In genomic region chr2:119225084-119225864, GRCh38 we compare ENCODE assay signal across 14 cellular contexts. TPM values are rescaled to one million over a fixed set of nuclear protein-coding genes. Genes with fewer than 3 reads are reported as not detected.
A peak's percentile ranks its signal among the peaks of the same experiment; 100 is the strongest.
DNase-seq lines count a peak whose midpoint lies in the region; ATAC-seq and TF ChIP-seq lines count a peak whose summit lies in the region.
"Had no signal": no experiment of that assay in that cellular context is flagged by ENCODE, and none has a peak within 500 bp of the region (broad histone marks: within the 10 kb centered on the region; RNA-seq: fewer than 3 reads in every experiment).

No MANE protein-coding gene starts in this region.

- no peaks in the 10 kb centered on the region for H3K9me3 ChIP-seq in ascending aorta

- ATAC-seq in natural killer cell (no peak), GM18867 (IDR thresholded peaks at IDR 0.05; ENCODE audit: unreplicated experiment) (no peak)
- no peak for ATAC-seq in natural killer cell treated with Interleukin-12 subunit alpha and Interleukin-12 subunit beta and Interleukin-15 and Interleukin-18, amount 100 ng/mL, for 72 hours

- H3K36me3 ChIP-seq in ascending aorta = no peaks in the 10 kb centered on the region

- H3K4me3 ChIP-seq in ascending aorta = peak overlapping the region in 1 of 2 donors; percentile 89
- H3K4me3 ChIP-seq: SK-N-MC had no signal

- H3K27me3 Mint-ChIP-seq in natural killer cell (ENCODE audit: low read depth in 2 of 2) = no peaks in the 10 kb centered on the region
- H3K27me3 Mint-ChIP-seq in natural killer cell treated with Interleukin-12 subunit alpha and Interleukin-12 subunit beta and Interleukin-15 and Interleukin-18, amount 100 ng/mL, for 72 hours = no peaks in the 10 kb centered on the region

- H3K27ac ChIP-seq in ascending aorta = no peak overlapping the region
- H3K27ac ChIP-seq: SK-N-MC had no signal

- DNase-seq in natural killer cell = no peak
- no peak for DNase-seq in natural killer cell treated with Interleukin-12 subunit alpha and Interleukin-12 subunit beta and Interleukin-15 and Interleukin-18, amount 100 ng/mL, for 72 hours (ENCODE audit: low spot score)
- peak; percentile 52 for DNase-seq in NAMALWA (ENCODE audit: low spot score)
- DNase-seq in fibroblast of peridontal ligament (ENCODE audit: extremely low read depth) = peak; percentile 12
- DNase-seq in iPS-NIHi11 (ENCODE audit: low spot score) = no peak
- no peak for DNase-seq in ascending aorta (ENCODE audit: low spot score in 2 of 2)
- no peak for DNase-seq in MV-4-11 (lab: John Stamatoyannopoulos, UW)
- DNase-seq: activated CD4-positive, alpha-beta T cell treated with anti-CD3 and anti-CD28 coated beads, Interleukin-2, amount 50 U/mL, for 1 hour; HFFc6; NCI-H2081 treated with DMSO at 0.1 percent for 48 hours had no signal

- H3K4me3 Mint-ChIP-seq in natural killer cell = peak overlapping the region; percentile 71
- no peak overlapping the region for H3K4me3 Mint-ChIP-seq in natural killer cell treated with Interleukin-12 subunit alpha and Interleukin-12 subunit beta and Interleukin-15 and Interleukin-18, amount 100 ng/mL, for 72 hours
- H3K4me3 Mint-ChIP-seq: activated naive CD8-positive, alpha-beta T cell had no signal

- H3K9me3 Mint-ChIP-seq in natural killer cell = no peaks in the 10 kb centered on the region
- no peaks in the 10 kb centered on the region for H3K9me3 Mint-ChIP-seq in natural killer cell treated with Interleukin-12 subunit alpha and Interleukin-12 subunit beta and Interleukin-15 and Interleukin-18, amount 100 ng/mL, for 72 hours
- H3K9me3 Mint-ChIP-seq: HFFc6 had no signal

- intact Hi-C loops in natural killer cell (cut with micrococcal nuclease) = no loop called here
- intact Hi-C loops in ascending aorta (cut with DNase I) = loop anchor here (10.0 kb wide), 1 partner anchor 260 kb away; no protein-coding TSS in a partner anchor

- no peaks in the 10 kb centered on the region for H3K4me1 Mint-ChIP-seq in natural killer cell
- H3K4me1 Mint-ChIP-seq in natural killer cell treated with Interleukin-12 subunit alpha and Interleukin-12 subunit beta and Interleukin-15 and Interleukin-18, amount 100 ng/mL, for 72 hours (ENCODE audit: low read depth in 2 of 2) = no peaks in the 10 kb centered on the region

- no peaks in the 10 kb centered on the region for H3K36me3 Mint-ChIP-seq in natural killer cell
- H3K36me3 Mint-ChIP-seq in natural killer cell treated with Interleukin-12 subunit alpha and Interleukin-12 subunit beta and Interleukin-15 and Interleukin-18, amount 100 ng/mL, for 72 hours = no peaks in the 10 kb centered on the region
- H3K36me3 Mint-ChIP-seq: activated naive CD8-positive, alpha-beta T cell had no signal

- H3K4me1 ChIP-seq in ascending aorta = peaks cover 0 to 18% of the 10 kb centered on the region in 2 donors

- no peaks in the 10 kb centered on the region for H3K27me3 ChIP-seq in ascending aorta

- TF ChIP-seq CTCF in natural killer cell (IDR thresholded peaks at IDR 0.05) (no peak), ascending aorta (IDR thresholded peaks at IDR 0.05) (no peak)

- H3K27ac Mint-ChIP-seq in natural killer cell = no peak overlapping the region
- no peak overlapping the region for H3K27ac Mint-ChIP-seq in natural killer cell treated with Interleukin-12 subunit alpha and Interleukin-12 subunit beta and Interleukin-15 and Interleukin-18, amount 100 ng/mL, for 72 hours
- H3K27ac Mint-ChIP-seq: activated naive CD8-positive, alpha-beta T cell; HFFc6; progenitor cell of endocrine pancreas had no signal

RNA-seq across cellular contexts. Expression of gene STEAP3, which starts 1.6 kb away (rescaled TPM):
- 1 to 10 TPM; 1.7 to 2.5 (median 2.0) TPM for total RNA-seq in natural killer cell
- total RNA-seq in natural killer cell treated with Interleukin-12 subunit alpha and Interleukin-12 subunit beta and Interleukin-15 and Interleukin-18, amount 100 ng/mL, for 72 hours = 1 to 10 TPM; 1.3 to 2.3 TPM
- 34.5 TPM for total RNA-seq in ascending aorta

Comparison
In these comparisons a context has a peak if more than half of its experiments do, and no peak if none do; other contexts are left out.
1. DNase-seq: peak in NAMALWA (single experiment) and fibroblast of peridontal ligament (single experiment); none in natural killer cell (single experiment), natural killer cell treated with Interleukin-12 subunit alpha and Interleukin-12 subunit beta and Interleukin-15 and Interleukin-18, amount 100 ng/mL, for 72 hours (single experiment), iPS-NIHi11 (single experiment), ascending aorta (0 of 2) and MV-4-11 (single experiment).
2. RNA of gene STEAP3, which starts 1.6 kb away (total RNA-seq): 34.5 TPM in ascending aorta (single experiment); 1.3 to 2.3 TPM in natural killer cell treated with Interleukin-12 subunit alpha and Interleukin-12 subunit beta and Interleukin-15 and Interleukin-18, amount 100 ng/mL, for 72 hours and 1.7 to 2.5 TPM in natural killer cell; every median in the first group is over 10 times any median in the second.